In the genomic region with DNA sequence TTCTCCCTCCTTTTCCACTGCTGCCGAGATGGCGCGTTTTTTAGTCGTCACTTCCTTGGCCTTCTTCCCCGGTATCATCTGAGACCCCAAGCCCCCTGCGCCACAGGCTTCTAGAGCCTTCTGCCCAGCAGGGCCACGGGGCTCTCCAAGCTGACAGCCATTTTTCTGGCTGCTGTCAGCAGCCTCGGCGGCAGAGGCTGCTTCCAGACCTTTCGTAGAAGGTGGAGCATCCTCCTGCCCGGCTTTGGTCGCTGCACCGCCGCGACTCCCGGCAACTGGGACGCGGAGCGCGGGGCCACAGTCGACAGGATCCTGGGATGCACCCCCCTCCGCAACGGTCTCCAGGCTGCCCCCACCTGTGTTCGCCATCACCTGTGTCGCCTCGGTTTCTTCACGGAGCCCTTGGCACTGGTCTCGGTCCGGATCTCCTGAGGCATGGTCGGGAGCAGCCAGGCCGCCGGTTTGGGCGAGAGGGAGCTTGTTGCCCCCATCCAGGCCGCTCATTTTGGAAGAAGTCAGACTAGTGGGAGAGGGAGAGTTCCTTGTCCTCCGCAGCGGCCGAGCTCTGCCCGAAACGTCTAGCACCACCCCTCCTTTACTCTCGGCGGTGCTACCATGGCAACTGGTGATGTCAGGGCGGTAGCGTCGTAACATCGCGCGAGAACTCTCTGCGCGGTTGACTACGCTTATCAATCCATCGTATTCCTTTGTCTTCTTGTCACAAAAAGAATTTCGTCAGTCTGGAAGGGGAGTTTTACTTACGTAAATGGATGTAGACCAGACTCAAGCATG, we compare ENCODE assay signal across 1 cellular context.
TF ChIP-seq lines count a peak whose summit lies in the region.

A gene (minus strand): TSS at position 571 of the 792 bp plus-strand sequence. CDS start 67 bp downstream, at position 504.

TF ChIP-seq in K562, 482 proteins besides CTCF, POLR2A, EP300 and RAD21 (continued from another document and continues in another):
- TF ChIP-seq, protein P1, sequence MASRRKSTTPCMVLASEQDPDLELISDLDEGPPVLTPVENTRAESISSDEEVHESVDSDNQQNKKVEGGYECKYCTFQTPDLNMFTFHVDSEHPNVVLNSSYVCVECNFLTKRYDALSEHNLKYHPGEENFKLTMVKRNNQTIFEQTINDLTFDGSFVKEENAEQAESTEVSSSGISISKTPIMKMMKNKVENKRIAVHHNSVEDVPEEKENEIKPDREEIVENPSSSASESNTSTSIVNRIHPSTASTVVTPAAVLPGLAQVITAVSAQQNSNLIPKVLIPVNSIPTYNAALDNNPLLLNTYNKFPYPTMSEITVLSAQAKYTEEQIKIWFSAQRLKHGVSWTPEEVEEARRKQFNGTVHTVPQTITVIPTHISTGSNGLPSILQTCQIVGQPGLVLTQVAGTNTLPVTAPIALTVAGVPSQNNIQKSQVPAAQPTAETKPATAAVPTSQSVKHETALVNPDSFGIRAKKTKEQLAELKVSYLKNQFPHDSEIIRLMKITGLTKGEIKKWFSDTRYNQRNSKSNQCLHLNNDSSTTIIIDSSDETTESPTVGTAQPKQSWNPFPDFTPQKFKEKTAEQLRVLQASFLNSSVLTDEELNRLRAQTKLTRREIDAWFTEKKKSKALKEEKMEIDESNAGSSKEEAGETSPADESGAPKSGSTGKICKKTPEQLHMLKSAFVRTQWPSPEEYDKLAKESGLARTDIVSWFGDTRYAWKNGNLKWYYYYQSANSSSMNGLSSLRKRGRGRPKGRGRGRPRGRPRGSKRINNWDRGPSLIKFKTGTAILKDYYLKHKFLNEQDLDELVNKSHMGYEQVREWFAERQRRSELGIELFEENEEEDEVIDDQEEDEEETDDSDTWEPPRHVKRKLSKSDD (conservative IDR thresholded peaks at IDR 0.05; ENCODE audit: low read length): 0 out of 2 replicates have a peak, but pooled peaks have one; percentile 35
- TF ChIP-seq POLR3G (IDR thresholded peaks at IDR 0.05; ENCODE audit: extremely low read depth, insufficient read length, insufficient replicate concordance): no peak
- TF ChIP-seq, protein P2, sequence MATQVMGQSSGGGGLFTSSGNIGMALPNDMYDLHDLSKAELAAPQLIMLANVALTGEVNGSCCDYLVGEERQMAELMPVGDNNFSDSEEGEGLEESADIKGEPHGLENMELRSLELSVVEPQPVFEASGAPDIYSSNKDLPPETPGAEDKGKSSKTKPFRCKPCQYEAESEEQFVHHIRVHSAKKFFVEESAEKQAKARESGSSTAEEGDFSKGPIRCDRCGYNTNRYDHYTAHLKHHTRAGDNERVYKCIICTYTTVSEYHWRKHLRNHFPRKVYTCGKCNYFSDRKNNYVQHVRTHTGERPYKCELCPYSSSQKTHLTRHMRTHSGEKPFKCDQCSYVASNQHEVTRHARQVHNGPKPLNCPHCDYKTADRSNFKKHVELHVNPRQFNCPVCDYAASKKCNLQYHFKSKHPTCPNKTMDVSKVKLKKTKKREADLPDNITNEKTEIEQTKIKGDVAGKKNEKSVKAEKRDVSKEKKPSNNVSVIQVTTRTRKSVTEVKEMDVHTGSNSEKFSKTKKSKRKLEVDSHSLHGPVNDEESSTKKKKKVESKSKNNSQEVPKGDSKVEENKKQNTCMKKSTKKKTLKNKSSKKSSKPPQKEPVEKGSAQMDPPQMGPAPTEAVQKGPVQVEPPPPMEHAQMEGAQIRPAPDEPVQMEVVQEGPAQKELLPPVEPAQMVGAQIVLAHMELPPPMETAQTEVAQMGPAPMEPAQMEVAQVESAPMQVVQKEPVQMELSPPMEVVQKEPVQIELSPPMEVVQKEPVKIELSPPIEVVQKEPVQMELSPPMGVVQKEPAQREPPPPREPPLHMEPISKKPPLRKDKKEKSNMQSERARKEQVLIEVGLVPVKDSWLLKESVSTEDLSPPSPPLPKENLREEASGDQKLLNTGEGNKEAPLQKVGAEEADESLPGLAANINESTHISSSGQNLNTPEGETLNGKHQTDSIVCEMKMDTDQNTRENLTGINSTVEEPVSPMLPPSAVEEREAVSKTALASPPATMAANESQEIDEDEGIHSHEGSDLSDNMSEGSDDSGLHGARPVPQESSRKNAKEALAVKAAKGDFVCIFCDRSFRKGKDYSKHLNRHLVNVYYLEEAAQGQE (CRISPR knock-in tag; IDR thresholded peaks at IDR 0.05; ENCODE audit: low read depth): no peak
- TF ChIP-seq CBFA2T3 (IDR thresholded peaks at IDR 0.05): no peak
- TF ChIP-seq, protein P3, sequence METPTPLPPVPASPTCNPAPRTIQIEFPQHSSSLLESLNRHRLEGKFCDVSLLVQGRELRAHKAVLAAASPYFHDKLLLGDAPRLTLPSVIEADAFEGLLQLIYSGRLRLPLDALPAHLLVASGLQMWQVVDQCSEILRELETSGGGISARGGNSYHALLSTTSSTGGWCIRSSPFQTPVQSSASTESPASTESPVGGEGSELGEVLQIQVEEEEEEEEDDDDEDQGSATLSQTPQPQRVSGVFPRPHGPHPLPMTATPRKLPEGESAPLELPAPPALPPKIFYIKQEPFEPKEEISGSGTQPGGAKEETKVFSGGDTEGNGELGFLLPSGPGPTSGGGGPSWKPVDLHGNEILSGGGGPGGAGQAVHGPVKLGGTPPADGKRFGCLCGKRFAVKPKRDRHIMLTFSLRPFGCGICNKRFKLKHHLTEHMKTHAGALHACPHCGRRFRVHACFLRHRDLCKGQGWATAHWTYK (CRISPR knock-in tag; IDR thresholded peaks at IDR 0.05): no peak
- TF ChIP-seq BRCA1 (IDR thresholded peaks at IDR 0.05): no peak
- no peak for TF ChIP-seq BRCA1 (CRISPR knock-in tag; IDR thresholded peaks at IDR 0.05)
- TF ChIP-seq, protein P4, sequence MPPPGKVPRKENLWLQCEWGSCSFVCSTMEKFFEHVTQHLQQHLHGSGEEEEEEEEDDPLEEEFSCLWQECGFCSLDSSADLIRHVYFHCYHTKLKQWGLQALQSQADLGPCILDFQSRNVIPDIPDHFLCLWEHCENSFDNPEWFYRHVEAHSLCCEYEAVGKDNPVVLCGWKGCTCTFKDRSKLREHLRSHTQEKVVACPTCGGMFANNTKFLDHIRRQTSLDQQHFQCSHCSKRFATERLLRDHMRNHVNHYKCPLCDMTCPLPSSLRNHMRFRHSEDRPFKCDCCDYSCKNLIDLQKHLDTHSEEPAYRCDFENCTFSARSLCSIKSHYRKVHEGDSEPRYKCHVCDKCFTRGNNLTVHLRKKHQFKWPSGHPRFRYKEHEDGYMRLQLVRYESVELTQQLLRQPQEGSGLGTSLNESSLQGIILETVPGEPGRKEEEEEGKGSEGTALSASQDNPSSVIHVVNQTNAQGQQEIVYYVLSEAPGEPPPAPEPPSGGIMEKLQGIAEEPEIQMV (tag; conservative IDR thresholded peaks at IDR 0.05; ENCODE audit: low read depth): no peak
- 0 out of 2 replicates have a peak, but pooled peaks have one; percentile 43 for TF ChIP-seq DPF2 (IDR thresholded peaks at IDR 0.05)
- peak; percentile 10; the same call in 1 of the 2 replicates for TF ChIP-seq ELF2 (CRISPR knock-in tag; IDR thresholded peaks at IDR 0.05)
- TF ChIP-seq NFE2 (IDR thresholded peaks at IDR 0.05; ENCODE audit: low read depth): no peak
- TF ChIP-seq, protein P5, sequence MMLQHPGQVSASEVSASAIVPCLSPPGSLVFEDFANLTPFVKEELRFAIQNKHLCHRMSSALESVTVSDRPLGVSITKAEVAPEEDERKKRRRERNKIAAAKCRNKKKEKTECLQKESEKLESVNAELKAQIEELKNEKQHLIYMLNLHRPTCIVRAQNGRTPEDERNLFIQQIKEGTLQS (IDR thresholded peaks at IDR 0.05): peak; percentile 76
- TF ChIP-seq, protein P5 (CRISPR knock-in tag; conservative IDR thresholded peaks at IDR 0.05): no peak
- no peak for TF ChIP-seq CBX8 (IDR thresholded peaks at IDR 0.05; ENCODE audit: borderline replicate concordance, extremely low read depth, low read depth, low read length, poor library complexity, severe bottlenecking)
- no peak for TF ChIP-seq ZFP30 (CRISPR knock-in tag; IDR thresholded peaks at IDR 0.05; ENCODE audit: borderline replicate concordance)
- no peak for TF ChIP-seq GATAD2B (IDR thresholded peaks at IDR 0.05; ENCODE audit: borderline replicate concordance)
- TF ChIP-seq, protein P6, sequence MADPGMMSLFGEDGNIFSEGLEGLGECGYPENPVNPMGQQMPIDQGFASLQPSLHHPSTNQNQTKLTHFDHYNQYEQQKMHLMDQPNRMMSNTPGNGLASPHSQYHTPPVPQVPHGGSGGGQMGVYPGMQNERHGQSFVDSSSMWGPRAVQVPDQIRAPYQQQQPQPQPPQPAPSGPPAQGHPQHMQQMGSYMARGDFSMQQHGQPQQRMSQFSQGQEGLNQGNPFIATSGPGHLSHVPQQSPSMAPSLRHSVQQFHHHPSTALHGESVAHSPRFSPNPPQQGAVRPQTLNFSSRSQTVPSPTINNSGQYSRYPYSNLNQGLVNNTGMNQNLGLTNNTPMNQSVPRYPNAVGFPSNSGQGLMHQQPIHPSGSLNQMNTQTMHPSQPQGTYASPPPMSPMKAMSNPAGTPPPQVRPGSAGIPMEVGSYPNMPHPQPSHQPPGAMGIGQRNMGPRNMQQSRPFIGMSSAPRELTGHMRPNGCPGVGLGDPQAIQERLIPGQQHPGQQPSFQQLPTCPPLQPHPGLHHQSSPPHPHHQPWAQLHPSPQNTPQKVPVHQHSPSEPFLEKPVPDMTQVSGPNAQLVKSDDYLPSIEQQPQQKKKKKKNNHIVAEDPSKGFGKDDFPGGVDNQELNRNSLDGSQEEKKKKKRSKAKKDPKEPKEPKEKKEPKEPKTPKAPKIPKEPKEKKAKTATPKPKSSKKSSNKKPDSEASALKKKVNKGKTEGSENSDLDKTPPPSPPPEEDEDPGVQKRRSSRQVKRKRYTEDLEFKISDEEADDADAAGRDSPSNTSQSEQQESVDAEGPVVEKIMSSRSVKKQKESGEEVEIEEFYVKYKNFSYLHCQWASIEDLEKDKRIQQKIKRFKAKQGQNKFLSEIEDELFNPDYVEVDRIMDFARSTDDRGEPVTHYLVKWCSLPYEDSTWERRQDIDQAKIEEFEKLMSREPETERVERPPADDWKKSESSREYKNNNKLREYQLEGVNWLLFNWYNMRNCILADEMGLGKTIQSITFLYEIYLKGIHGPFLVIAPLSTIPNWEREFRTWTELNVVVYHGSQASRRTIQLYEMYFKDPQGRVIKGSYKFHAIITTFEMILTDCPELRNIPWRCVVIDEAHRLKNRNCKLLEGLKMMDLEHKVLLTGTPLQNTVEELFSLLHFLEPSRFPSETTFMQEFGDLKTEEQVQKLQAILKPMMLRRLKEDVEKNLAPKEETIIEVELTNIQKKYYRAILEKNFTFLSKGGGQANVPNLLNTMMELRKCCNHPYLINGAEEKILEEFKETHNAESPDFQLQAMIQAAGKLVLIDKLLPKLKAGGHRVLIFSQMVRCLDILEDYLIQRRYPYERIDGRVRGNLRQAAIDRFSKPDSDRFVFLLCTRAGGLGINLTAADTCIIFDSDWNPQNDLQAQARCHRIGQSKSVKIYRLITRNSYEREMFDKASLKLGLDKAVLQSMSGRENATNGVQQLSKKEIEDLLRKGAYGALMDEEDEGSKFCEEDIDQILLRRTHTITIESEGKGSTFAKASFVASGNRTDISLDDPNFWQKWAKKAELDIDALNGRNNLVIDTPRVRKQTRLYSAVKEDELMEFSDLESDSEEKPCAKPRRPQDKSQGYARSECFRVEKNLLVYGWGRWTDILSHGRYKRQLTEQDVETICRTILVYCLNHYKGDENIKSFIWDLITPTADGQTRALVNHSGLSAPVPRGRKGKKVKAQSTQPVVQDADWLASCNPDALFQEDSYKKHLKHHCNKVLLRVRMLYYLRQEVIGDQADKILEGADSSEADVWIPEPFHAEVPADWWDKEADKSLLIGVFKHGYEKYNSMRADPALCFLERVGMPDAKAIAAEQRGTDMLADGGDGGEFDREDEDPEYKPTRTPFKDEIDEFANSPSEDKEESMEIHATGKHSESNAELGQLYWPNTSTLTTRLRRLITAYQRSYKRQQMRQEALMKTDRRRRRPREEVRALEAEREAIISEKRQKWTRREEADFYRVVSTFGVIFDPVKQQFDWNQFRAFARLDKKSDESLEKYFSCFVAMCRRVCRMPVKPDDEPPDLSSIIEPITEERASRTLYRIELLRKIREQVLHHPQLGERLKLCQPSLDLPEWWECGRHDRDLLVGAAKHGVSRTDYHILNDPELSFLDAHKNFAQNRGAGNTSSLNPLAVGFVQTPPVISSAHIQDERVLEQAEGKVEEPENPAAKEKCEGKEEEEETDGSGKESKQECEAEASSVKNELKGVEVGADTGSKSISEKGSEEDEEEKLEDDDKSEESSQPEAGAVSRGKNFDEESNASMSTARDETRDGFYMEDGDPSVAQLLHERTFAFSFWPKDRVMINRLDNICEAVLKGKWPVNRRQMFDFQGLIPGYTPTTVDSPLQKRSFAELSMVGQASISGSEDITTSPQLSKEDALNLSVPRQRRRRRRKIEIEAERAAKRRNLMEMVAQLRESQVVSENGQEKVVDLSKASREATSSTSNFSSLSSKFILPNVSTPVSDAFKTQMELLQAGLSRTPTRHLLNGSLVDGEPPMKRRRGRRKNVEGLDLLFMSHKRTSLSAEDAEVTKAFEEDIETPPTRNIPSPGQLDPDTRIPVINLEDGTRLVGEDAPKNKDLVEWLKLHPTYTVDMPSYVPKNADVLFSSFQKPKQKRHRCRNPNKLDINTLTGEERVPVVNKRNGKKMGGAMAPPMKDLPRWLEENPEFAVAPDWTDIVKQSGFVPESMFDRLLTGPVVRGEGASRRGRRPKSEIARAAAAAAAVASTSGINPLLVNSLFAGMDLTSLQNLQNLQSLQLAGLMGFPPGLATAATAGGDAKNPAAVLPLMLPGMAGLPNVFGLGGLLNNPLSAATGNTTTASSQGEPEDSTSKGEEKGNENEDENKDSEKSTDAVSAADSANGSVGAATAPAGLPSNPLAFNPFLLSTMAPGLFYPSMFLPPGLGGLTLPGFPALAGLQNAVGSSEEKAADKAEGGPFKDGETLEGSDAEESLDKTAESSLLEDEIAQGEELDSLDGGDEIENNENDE (IDR thresholded peaks at IDR 0.05; ENCODE audit: low read depth, low read length): no peak
- TF ChIP-seq, protein P7, sequence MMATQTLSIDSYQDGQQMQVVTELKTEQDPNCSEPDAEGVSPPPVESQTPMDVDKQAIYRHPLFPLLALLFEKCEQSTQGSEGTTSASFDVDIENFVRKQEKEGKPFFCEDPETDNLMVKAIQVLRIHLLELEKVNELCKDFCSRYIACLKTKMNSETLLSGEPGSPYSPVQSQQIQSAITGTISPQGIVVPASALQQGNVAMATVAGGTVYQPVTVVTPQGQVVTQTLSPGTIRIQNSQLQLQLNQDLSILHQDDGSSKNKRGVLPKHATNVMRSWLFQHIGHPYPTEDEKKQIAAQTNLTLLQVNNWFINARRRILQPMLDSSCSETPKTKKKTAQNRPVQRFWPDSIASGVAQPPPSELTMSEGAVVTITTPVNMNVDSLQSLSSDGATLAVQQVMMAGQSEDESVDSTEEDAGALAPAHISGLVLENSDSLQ (IDR thresholded peaks at IDR 0.05): peak; percentile 64
- no peak for TF ChIP-seq IRF2 (CRISPR knock-in tag; IDR thresholded peaks at IDR 0.05)
- TF ChIP-seq ELF1 (tag; IDR thresholded peaks at IDR 0.05): no peak
- TF ChIP-seq, protein P8, sequence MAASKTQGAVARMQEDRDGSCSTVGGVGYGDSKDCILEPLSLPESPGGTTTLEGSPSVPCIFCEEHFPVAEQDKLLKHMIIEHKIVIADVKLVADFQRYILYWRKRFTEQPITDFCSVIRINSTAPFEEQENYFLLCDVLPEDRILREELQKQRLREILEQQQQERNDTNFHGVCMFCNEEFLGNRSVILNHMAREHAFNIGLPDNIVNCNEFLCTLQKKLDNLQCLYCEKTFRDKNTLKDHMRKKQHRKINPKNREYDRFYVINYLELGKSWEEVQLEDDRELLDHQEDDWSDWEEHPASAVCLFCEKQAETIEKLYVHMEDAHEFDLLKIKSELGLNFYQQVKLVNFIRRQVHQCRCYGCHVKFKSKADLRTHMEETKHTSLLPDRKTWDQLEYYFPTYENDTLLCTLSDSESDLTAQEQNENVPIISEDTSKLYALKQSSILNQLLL (CRISPR knock-in tag; IDR thresholded peaks at IDR 0.05; ENCODE audit: borderline replicate concordance): no peak
- TF ChIP-seq L3MBTL2 (IDR thresholded peaks at IDR 0.05): no peak
